In genomic region chrX:115970718-115971117, GRCh38 we compare ENCODE assay signal across 1 cellular context.
TF ChIP-seq lines count a peak whose summit lies in the region.

No MANE protein-coding gene starts in this region.

TF ChIP-seq in WTC11, 78 proteins besides CTCF, POLR2A, EP300 and RAD21 (continued from another document):
- TF ChIP-seq USF2 (CRISPR knock-in tag; IDR thresholded peaks at IDR 0.05) (no peak), EMX1 (CRISPR knock-in tag; IDR thresholded peaks at IDR 0.05) (no peak), ZNF232 (CRISPR knock-in tag; IDR thresholded peaks at IDR 0.05) (no peak), PRDM15 (CRISPR knock-in tag; IDR thresholded peaks at IDR 0.05) (no peak), GRHL2 (CRISPR knock-in tag; IDR thresholded peaks at IDR 0.05; ENCODE audit: insufficient replicate concordance, severe bottlenecking) (no peak), ETV6 (CRISPR knock-in tag; IDR thresholded peaks at IDR 0.05) (no peak), FOXP4 (CRISPR knock-in tag; IDR thresholded peaks at IDR 0.05) (no peak), HMGXB4 (CRISPR knock-in tag; IDR thresholded peaks at IDR 0.05) (no peak), GTF2I (CRISPR knock-in tag; conservative IDR thresholded peaks at IDR 0.05) (no peak), SMAD3 (CRISPR knock-in tag; IDR thresholded peaks at IDR 0.05; ENCODE audit: borderline replicate concordance) (no peak), ATF1 (CRISPR knock-in tag; IDR thresholded peaks at IDR 0.05) (no peak), ZNF219 (CRISPR knock-in tag; IDR thresholded peaks at IDR 0.05; ENCODE audit: borderline replicate concordance) (no peak), CREB1 (CRISPR knock-in tag; IDR thresholded peaks at IDR 0.05) (no peak), NFATC4 (CRISPR knock-in tag; IDR thresholded peaks at IDR 0.05) (no peak)
